Comparison of ENCODE assay signal across 8 cellular contexts in the genomic region with DNA sequence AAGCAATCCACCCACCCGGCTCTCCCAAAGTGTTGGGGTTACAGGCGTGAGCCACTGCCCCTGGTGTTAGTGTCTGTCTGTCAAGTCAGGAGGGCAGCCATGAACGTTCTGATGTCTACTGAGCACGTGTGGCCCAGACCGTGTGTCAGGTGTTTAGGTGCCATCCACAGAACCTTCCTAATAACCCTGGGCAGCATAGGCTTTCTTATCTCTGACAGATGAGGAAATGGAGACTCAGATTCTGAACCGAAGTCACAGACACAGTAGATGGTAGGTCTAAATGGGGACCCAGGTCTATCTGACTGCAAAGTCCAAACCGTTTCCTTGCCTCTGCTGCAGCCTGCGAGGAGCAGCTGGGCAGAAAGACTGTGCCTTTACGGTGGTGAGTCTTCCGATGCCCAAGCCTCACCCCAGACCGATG. TPM values are rescaled to one million over a fixed set of nuclear protein-coding genes. Genes with fewer than 3 reads are reported as not detected.
A peak's percentile ranks its signal among the peaks of the same experiment; 100 is the strongest.
DNase-seq lines count a peak whose midpoint lies in the region; ATAC-seq, FAIRE-seq and TF ChIP-seq lines count a peak whose summit lies in the region.

No MANE protein-coding gene starts in this region.

- no peaks in the 10 kb centered on the region for H3K36me3 Mint-ChIP-seq in activated naive CD8-positive, alpha-beta T cell treated with anti-CD3 and anti-CD28 coated beads for 36 hours

- H3K27ac ChIP-seq in A549, result peak overlapping the region; percentile 92 to 95

- DNase-seq in A549 (ENCODE audit: low read depth in 1 of 2, low spot score in 1 of 2), result no peak
- DNase-seq in activated naive CD8-positive, alpha-beta T cell treated with anti-CD3 and anti-CD28 coated beads for 36 hours, result no peak
- DNase-seq in medulla oblongata (ENCODE audit: extremely low spot score), result peak; percentile 16
- no peak for DNase-seq in T-helper 9 cell

- no peak for FAIRE-seq in A549 (lab: Jason Lieb, UNC)

- peaks cover 71% of the 10 kb centered on the region for H3K4me1 Mint-ChIP-seq in activated naive CD8-positive, alpha-beta T cell treated with anti-CD3 and anti-CD28 coated beads for 36 hours

- WGBS in A549 (ENCODE audit: missing lambda C conversion rate), result 78% methylated on average over 11 of the region's 11 CpGs

- peaks cover 31% of the 10 kb centered on the region for H3K4me1 ChIP-seq in A549

- peak overlapping the region; percentile 97 for H3K4me2 ChIP-seq in A549

- H3K27me3 Mint-ChIP-seq in activated naive CD8-positive, alpha-beta T cell treated with anti-CD3 and anti-CD28 coated beads for 36 hours, result no peaks in the 10 kb centered on the region

- no peak for TF ChIP-seq POLR2A in A549 (IDR thresholded peaks at IDR 0.05; ENCODE audit: low read length)

- H3K9me3 Mint-ChIP-seq in activated naive CD8-positive, alpha-beta T cell treated with anti-CD3 and anti-CD28 coated beads for 36 hours, result no peaks in the 10 kb centered on the region

- no peak for TF ChIP-seq EP300 in A549 (IDR thresholded peaks at IDR 0.05)

- no peak for TF ChIP-seq RAD21 in A549 (conservative IDR thresholded peaks at IDR 0.05 in 1 of 2, IDR thresholded peaks at IDR 0.05 in 1 of 2)

- POLR2A ChIA-PET in A549 (lab: Yijun Ruan, JAX), result interaction anchor here (0.7 to 1.6 kb wide), 2 partner anchors 18 to 28 kb away, joined by 3 read pairs; no protein-coding TSS in a partner anchor

- H3K27ac Mint-ChIP-seq in activated naive CD8-positive, alpha-beta T cell treated with anti-CD3 and anti-CD28 coated beads for 36 hours, result peak overlapping the region; percentile 64

- no peaks in the 10 kb centered on the region for H3K9me3 ChIP-seq in A549

- ATAC-seq in A549 (peak; percentile 1 to 2; a peak in 4 of 6 replicates), HG02798 (IDR thresholded peaks at IDR 0.05; ENCODE audit: poor library complexity, unreplicated experiment) (peak; percentile 1), HG02938 (IDR thresholded peaks at IDR 0.05; ENCODE audit: unreplicated experiment) (no peak), HG03354 (IDR thresholded peaks at IDR 0.05; ENCODE audit: poor library complexity, severe bottlenecking, unreplicated experiment) (no peak), GM18909 (IDR thresholded peaks at IDR 0.05; ENCODE audit: poor library complexity, unreplicated experiment) (no peak)

- peak overlapping the region; percentile 78 for H3K4me3 ChIP-seq in A549

- no peak for TF ChIP-seq CTCF in A549 (IDR thresholded peaks at IDR 0.05)

- H3K4me3 Mint-ChIP-seq in activated naive CD8-positive, alpha-beta T cell treated with anti-CD3 and anti-CD28 coated beads for 36 hours, result peak overlapping the region; percentile 63

- CTCF ChIA-PET in A549 (lab: Yijun Ruan, JAX), result interaction anchor here (0.6 to 1.9 kb wide), 6 partner anchors 10 to 78 kb away, joined by 3 to 9 read pairs (median 4); no protein-coding TSS in a partner anchor

TF ChIP-seq in A549, 52 proteins besides CTCF, POLR2A, EP300 and RAD21:
- no peak for TF ChIP-seq ZC3H11A (IDR thresholded peaks at IDR 0.05)
- TF ChIP-seq TP53 (CRISPR knock-in tag; IDR thresholded peaks at IDR 0.05), result 0 out of 2 replicates have a peak, but pooled peaks have one; percentile 4
TF ChIP-seq in A549: peak in this region for 1.

RNA-seq across cellular contexts. Expression of gene IL6R, which starts 0.6 kb away (rescaled TPM):
- polyA plus RNA-seq in A549 (2011; rRNA removed) (2.7 and 3.0 TPM in 2 replicates), A549 (2017; fragmentation: RNase III; extraction: RNeasy Plus Mini Kit Qiagen cat#74134 plus additional on column Dnase treatment) (1.8 to 2.2 TPM (median 1.8 TPM) in 3 replicates)
- polyA plus RNA-seq in A549 (2012; cell fraction: cytosol; rRNA removed), result 3.0 and 3.3 TPM in 2 replicates
- polyA plus RNA-seq in A549 (2012; cell fraction: nucleus; rRNA removed), result 2.4 and 4.3 TPM in 2 replicates
- polyA minus RNA-seq in A549 (2011; rRNA and poly(A)+ RNA removed), result 6.1 and 7.1 TPM in 2 replicates
- total RNA-seq in activated naive CD8-positive, alpha-beta T cell treated with anti-CD3 and anti-CD28 coated beads for 36 hours, result 1 to 10 TPM; 2.3 to 2.4 TPM

Comparison
In these comparisons a context has a peak if more than half of its experiments do, and no peak if none do; other contexts are left out.
1. ATAC-seq: peak in A549 (2 of 2) and HG02798 (single experiment); none in HG02938 (single experiment), HG03354 (single experiment) and GM18909 (single experiment).